ENCODE assay signal across 17 cellular contexts in genomic region chr3:59327324-59327939, GRCh38.
DNase-seq lines count a peak whose midpoint lies in the region; ATAC-seq, FAIRE-seq and TF ChIP-seq lines count a peak whose summit lies in the region.
"Had no signal": no experiment of that assay in that cellular context is flagged by ENCODE, and none has a peak within 500 bp of the region (broad histone marks: within the 10 kb centered on the region; RNA-seq: fewer than 3 reads in every experiment).

No MANE protein-coding gene starts in this region.

- ATAC-seq in HG02885 (IDR thresholded peaks at IDR 0.05; ENCODE audit: poor library complexity, unreplicated experiment) = no peak
- ATAC-seq: activated naive CD4-positive, alpha-beta T cell treated with anti-CD3 and anti-CD28 coated beads, Interleukin-2, amount 50 U/mL, for 72 hours; GM12878; left lobe of liver; natural killer cell treated with Interleukin-12 subunit alpha and Interleukin-12 subunit beta and Interleukin-15 and Interleukin-18, amount 100 ng/mL, for 72 hours had no signal

- FAIRE-seq in RCC 7860 (lab: Jason Lieb, UNC) = peak; percentile 98
- FAIRE-seq: GM12878 had no signal

- H4K20me1 ChIP-seq in osteoblast (ENCODE audit: insufficient read depth, low read length) = no peaks in the 10 kb centered on the region

- no peaks in the 10 kb centered on the region for H3K36me3 Mint-ChIP-seq in T-helper 2 cell treated with Interferon-gamma antibody and Interleukin-4, amounts not matched to agents 5 μg/mL and 100 μg/mL, for 36 hours (ENCODE audit: low read depth)
- H3K36me3 Mint-ChIP-seq: activated naive CD4-positive, alpha-beta T cell treated with anti-CD3 and anti-CD28 coated beads, Interleukin-2, amount 50 U/mL, for 72 hours; natural killer cell treated with Interleukin-12 subunit alpha and Interleukin-12 subunit beta and Interleukin-15 and Interleukin-18, amount 100 ng/mL, for 72 hours had no signal

- H3K9me3 Mint-ChIP-seq in T-helper 2 cell treated with Interferon-gamma antibody and Interleukin-4, amounts not matched to agents 5 μg/mL and 100 μg/mL, for 36 hours = no peaks in the 10 kb centered on the region

- TF ChIP-seq CTCF in epithelial cell of proximal tubule (conservative IDR thresholded peaks at IDR 0.05; ENCODE audit: low read depth, low read length) (no peak), osteoblast (IDR thresholded peaks at IDR 0.05; ENCODE audit: extremely low read depth, low read depth, low read length) (no peak)

- H3K79me2 ChIP-seq in osteoblast (ENCODE audit: insufficient read depth, low read length) = no peaks in the 10 kb centered on the region

- H3K27ac ChIP-seq in osteoblast (ENCODE audit: low read depth, low read length) = no peak overlapping the region
- H3K27ac ChIP-seq: skin epidermis, thoracic aorta had no signal

- H3K4me3 ChIP-seq in epithelial cell of proximal tubule (ENCODE audit: low read depth, low read length) = no peak overlapping the region
- no peak overlapping the region for H3K4me3 ChIP-seq in osteoblast (ENCODE audit: insufficient read depth, low read length)
- H3K4me3 ChIP-seq: GM12878, skin epidermis, thoracic aorta had no signal

- DNase-seq in GM03348 (ENCODE audit: low spot score) (peak; percentile 76), RCC 7860 (ENCODE audit: low spot score) (peak; percentile 96), epithelial cell of proximal tubule (ENCODE audit: low read depth) (peak; percentile 97), osteoblast (ENCODE audit: insufficient read length, low spot score, missing footprints) (peak; percentile 63), CD1c-positive myeloid dendritic cell (ENCODE audit: extremely low spot score) (no peak), NCI-H1048 (lab: John Stamatoyannopoulos, UW) (no peak)
- no peak for DNase-seq in T-helper 2 cell treated with Interferon-gamma antibody and Interleukin-4, amounts not matched to agents 5 μg/mL and 100 μg/mL, for 36 hours (ENCODE audit: low spot score)
- DNase-seq: dermis blood vessel endothelial cell, NCI-H526, SHP77 had no signal

- no peaks in the 10 kb centered on the region for H3K9me3 ChIP-seq in osteoblast (ENCODE audit: low read depth, low read length)
- H3K9me3 ChIP-seq: thoracic aorta had no signal

- H3K4me2 ChIP-seq in osteoblast (ENCODE audit: insufficient read depth, low read length) = peak overlapping the region; percentile 20

- no peaks in the 10 kb centered on the region for H3K36me3 ChIP-seq in osteoblast (ENCODE audit: insufficient read depth, low read length)
- H3K36me3 ChIP-seq: thoracic aorta had no signal

- no peak overlapping the region for H2AFZ ChIP-seq in osteoblast (ENCODE audit: low read length)

- H3K4me1 Mint-ChIP-seq in T-helper 2 cell treated with Interferon-gamma antibody and Interleukin-4, amounts not matched to agents 5 μg/mL and 100 μg/mL, for 36 hours (ENCODE audit: low read depth) = no peaks in the 10 kb centered on the region

- H3K27me3 ChIP-seq in osteoblast (ENCODE audit: insufficient read depth, low read length) = no peaks in the 10 kb centered on the region

- H3K27me3 Mint-ChIP-seq in T-helper 2 cell treated with Interferon-gamma antibody and Interleukin-4, amounts not matched to agents 5 μg/mL and 100 μg/mL, for 36 hours (ENCODE audit: low read depth) = no peaks in the 10 kb centered on the region
- H3K27me3 Mint-ChIP-seq: natural killer cell treated with Interleukin-12 subunit alpha and Interleukin-12 subunit beta and Interleukin-15 and Interleukin-18, amount 100 ng/mL, for 72 hours had no signal

- peaks cover 6% of the 10 kb centered on the region for H3K4me1 ChIP-seq in osteoblast (ENCODE audit: insufficient read depth, low read length)

- H3K4me3 Mint-ChIP-seq in T-helper 2 cell treated with Interferon-gamma antibody and Interleukin-4, amounts not matched to agents 5 μg/mL and 100 μg/mL, for 36 hours = no peak overlapping the region
- H3K4me3 Mint-ChIP-seq: natural killer cell treated with Interleukin-12 subunit alpha and Interleukin-12 subunit beta and Interleukin-15 and Interleukin-18, amount 100 ng/mL, for 72 hours had no signal

- H3K27ac Mint-ChIP-seq in T-helper 2 cell treated with Interferon-gamma antibody and Interleukin-4, amounts not matched to agents 5 μg/mL and 100 μg/mL, for 36 hours = no peak overlapping the region
- H3K27ac Mint-ChIP-seq: natural killer cell treated with Interleukin-12 subunit alpha and Interleukin-12 subunit beta and Interleukin-15 and Interleukin-18, amount 100 ng/mL, for 72 hours had no signal

Comparison
In these comparisons a context has a peak if more than half of its experiments do, and no peak if none do; other contexts are left out.
1. DNase-seq: peak in GM03348 (single experiment), RCC 7860 (single experiment), epithelial cell of proximal tubule (single experiment) and osteoblast (single experiment); none in T-helper 2 cell treated with Interferon-gamma antibody and Interleukin-4, amounts not matched to agents 5 μg/mL and 100 μg/mL, for 36 hours (single experiment), CD1c-positive myeloid dendritic cell (single experiment) and NCI-H1048 (single experiment).